In the genomic region with DNA sequence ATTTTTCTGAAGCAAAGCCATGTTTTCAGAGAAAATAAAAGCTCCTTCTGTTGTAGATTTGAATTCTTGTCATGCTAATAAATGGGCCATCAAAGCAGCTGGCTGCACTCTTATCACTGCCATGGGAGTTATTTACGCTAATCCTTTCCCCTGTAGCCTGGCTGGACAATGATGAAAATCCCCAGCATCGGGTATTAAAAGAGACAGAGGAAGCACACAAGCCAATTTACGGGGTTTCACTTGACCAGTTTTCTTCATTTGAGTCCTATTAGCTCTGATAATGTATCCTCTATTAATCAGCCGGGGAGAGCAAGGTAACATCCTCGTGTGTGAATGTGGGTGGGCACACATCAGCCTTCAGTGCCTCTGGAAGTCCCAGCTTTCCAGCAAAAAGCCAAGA, we compare ENCODE assay signal across 21 cellular contexts.
"Had no signal": no experiment of that assay in that cellular context is flagged by ENCODE, and none has a peak within 500 bp of the region (broad histone marks: within the 10 kb centered on the region; RNA-seq: fewer than 3 reads in every experiment).

No MANE protein-coding gene starts in this region.

- H3K4me1 ChIP-seq: foreskin keratinocyte, stomach had no signal

- H3K36me3 ChIP-seq: ovary, stomach, thoracic aorta had no signal

- H3K4me3 ChIP-seq: coronary artery, hepatocyte, mucosa of descending colon, ovary, stomach, thoracic aorta had no signal

- H3K9me3 ChIP-seq: mucosa of descending colon, ovary, stomach, thoracic aorta had no signal

- ATAC-seq: foreskin keratinocyte; left lobe of liver; mucosa of descending colon; naive thymus-derived CD8-positive, alpha-beta T cell; right cardiac atrium had no signal

- DNase-seq: effector CD4-positive, alpha-beta T cell; endodermal cell; erythroblast; foreskin keratinocyte; head of caudate nucleus; kidney glomerular epithelial cell; mammary epithelial cell; mucosa of descending colon; naive thymus-derived CD8-positive, alpha-beta T cell; nucleus accumbens; ovary; right cardiac atrium; small intestine; stimulated activated CD4-positive, alpha-beta T cell treated with anti-CD3 and anti-CD28 coated beads, Interleukin-12 subunit alpha, Interleukin-12 subunit beta, amount 100 ng/mL, for 4 hours; stimulated activated naive CD4-positive, alpha-beta T cell; stomach; substantia nigra had no signal

- H3K27ac ChIP-seq: coronary artery, foreskin keratinocyte, hepatocyte, ovary, stomach, thoracic aorta had no signal

- H3K27me3 ChIP-seq: foreskin keratinocyte, hepatocyte, ovary, stomach had no signal
